ENCODE assay signal across 8 cellular contexts in the genomic region with DNA sequence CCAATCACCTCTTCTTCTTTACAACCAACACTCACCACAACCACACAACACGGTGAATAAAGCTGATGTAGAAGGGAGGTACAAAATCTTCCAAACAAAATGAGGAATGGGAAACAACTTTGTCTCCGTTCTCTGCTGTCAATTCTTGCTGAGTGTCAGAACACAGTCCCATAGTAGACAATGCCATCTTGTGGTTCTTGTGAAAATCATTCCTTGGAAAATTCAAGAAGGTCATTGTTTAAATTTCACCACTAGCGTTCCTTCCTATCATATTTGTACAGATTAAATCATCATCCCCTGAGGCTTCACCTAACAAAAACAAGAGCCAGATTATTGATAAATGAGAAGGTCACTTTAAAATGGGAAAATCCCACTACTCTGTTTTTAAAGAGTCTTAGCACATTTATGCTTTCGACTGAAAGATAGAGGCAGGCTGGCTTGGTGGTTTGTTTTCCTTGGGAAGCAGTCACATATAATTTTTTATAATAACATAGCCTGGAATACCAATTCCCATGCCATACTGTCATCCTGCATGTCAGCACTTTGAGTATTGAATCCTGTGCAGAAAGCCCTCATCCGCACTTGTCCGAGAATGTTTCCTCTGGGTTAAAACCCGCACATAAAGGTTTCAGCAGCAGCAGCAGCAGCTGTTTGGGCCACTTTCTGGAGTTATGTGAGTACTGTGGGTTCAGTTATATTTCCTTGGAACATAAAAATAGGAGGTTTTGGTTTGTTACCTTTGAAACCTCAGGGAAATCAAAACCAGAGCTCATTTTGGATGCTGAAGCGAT.
DNase-seq lines count a peak whose midpoint lies in the region; ATAC-seq and TF ChIP-seq lines count a peak whose summit lies in the region.
"Had no signal": no experiment of that assay in that cellular context is flagged by ENCODE, and none has a peak within 500 bp of the region (broad histone marks: within the 10 kb centered on the region; RNA-seq: fewer than 3 reads in every experiment).

No MANE protein-coding gene starts in this region.

- peaks cover 0 to 9% (median 3%) of the 10 kb centered on the region in 5 experiments for H3K9me3 Mint-ChIP-seq in brain

- peak overlapping the region in 1 of 5 experiments; percentile 10 for H3K27ac Mint-ChIP-seq in brain
- H3K27ac Mint-ChIP-seq: activated naive CD8-positive, alpha-beta T cell treated with anti-CD3 and anti-CD28 coated beads, Interleukin-2, amount 50 U/mL, for 24 hours had no signal

- H3K36me3 Mint-ChIP-seq in brain, result no peaks in the 10 kb centered on the region

- ATAC-seq in GM21423 (IDR thresholded peaks at IDR 0.05; ENCODE audit: unreplicated experiment), result no peak
- ATAC-seq: activated naive CD8-positive, alpha-beta T cell treated with anti-CD3 and anti-CD28 coated beads, Interleukin-2, amount 50 U/mL, for 24 hours had no signal

- TF ChIP-seq CTCF in GM12865 (IDR thresholded peaks at IDR 0.05; ENCODE audit: insufficient read depth, low read depth, low read length, missing control alignments), result peak; percentile 15
- peak; percentile 57 to 71 for TF ChIP-seq CTCF in brain (conservative IDR thresholded peaks at IDR 0.05)

- peaks cover 7% of the 10 kb centered on the region for H3K4me1 Mint-ChIP-seq in brain
- H3K4me1 Mint-ChIP-seq: activated naive CD8-positive, alpha-beta T cell treated with anti-CD3 and anti-CD28 coated beads, Interleukin-2, amount 50 U/mL, for 24 hours had no signal

- H3K4me3 ChIP-seq in GM12865 (ENCODE audit: low read depth, low read length), result no peak overlapping the region

- H3K4me3 Mint-ChIP-seq in brain, result no peak overlapping the region
- H3K4me3 Mint-ChIP-seq: activated naive CD8-positive, alpha-beta T cell treated with anti-CD3 and anti-CD28 coated beads, Interleukin-2, amount 50 U/mL, for 24 hours had no signal

- DNase-seq in GM12865 (ENCODE audit: low read depth), result peak; percentile 21
- DNase-seq in MV-4-11 (lab: John Stamatoyannopoulos, UW), result peak; percentile 5
- DNase-seq in midbrain (lab: John Stamatoyannopoulos, UW), result peak; percentile 53
- no peak for DNase-seq in stimulated activated CD8-positive, alpha-beta memory T cell treated with anti-CD3 and anti-CD28 coated beads, Interleukin-4, amount 100 ng/mL, for 48 hours
- DNase-seq in NCI-H2029 (lab: John Stamatoyannopoulos, UW), result no peak
- DNase-seq: activated naive CD8-positive, alpha-beta T cell treated with anti-CD3 and anti-CD28 coated beads, Interleukin-2, amount 50 U/mL, for 24 hours had no signal

- peaks cover 4% of the 10 kb centered on the region for H3K27me3 Mint-ChIP-seq in brain

Comparison
In these comparisons a context has a peak if more than half of its experiments do, and no peak if none do; other contexts are left out.
1. DNase-seq: peak in GM12865 (single experiment), MV-4-11 (single experiment) and midbrain (single experiment); none in stimulated activated CD8-positive, alpha-beta memory T cell treated with anti-CD3 and anti-CD28 coated beads, Interleukin-4, amount 100 ng/mL, for 48 hours (single experiment) and NCI-H2029 (single experiment).